ENCODE assay signal across 18 cellular contexts in genomic region chr16:86496929-86497381, GRCh38. TPM values are rescaled to one million over a fixed set of nuclear protein-coding genes. Genes with fewer than 3 reads are reported as not detected.
DNase-seq lines count a peak whose midpoint lies in the region; ATAC-seq, FAIRE-seq and TF ChIP-seq lines count a peak whose summit lies in the region.
"Had no signal": no experiment of that assay in that cellular context is flagged by ENCODE, and none has a peak within 500 bp of the region (broad histone marks: within the 10 kb centered on the region; RNA-seq: fewer than 3 reads in every experiment).

No MANE protein-coding gene starts in this region.

- no peaks in the 10 kb centered on the region for H3K9me3 Mint-ChIP-seq in activated CD8-positive, alpha-beta memory T cell treated with anti-CD3 and anti-CD28 coated beads, Interleukin-2, amount 10 ng/mL, durations not matched to agents 7 days and 5 days (ENCODE audit: low read depth)
- H3K9me3 Mint-ChIP-seq: activated naive CD4-positive, alpha-beta T cell treated with anti-CD3 and anti-CD28 coated beads, Interleukin-2, amount 50 U/mL, for 72 hours; effector memory CD8-positive, alpha-beta T cell; HFFc6 had no signal

- no peaks in the 10 kb centered on the region for H3K4me1 Mint-ChIP-seq in activated CD8-positive, alpha-beta memory T cell treated with anti-CD3 and anti-CD28 coated beads, Interleukin-2, amount 10 ng/mL, durations not matched to agents 7 days and 5 days

- no peaks in the 10 kb centered on the region for H3K9me2 ChIP-seq in GM23248 (ENCODE audit: insufficient read depth)

- H3K4me3 ChIP-seq in endothelial cell of umbilical vein (replicated peaks in 1 of 3; ENCODE audit: insufficient read depth in 1 of 3, low read depth in 1 of 3, low read length in 3 of 3): no peak overlapping the region
- H3K4me3 ChIP-seq in muscle layer of colon (ENCODE audit: low read depth in 1 of 2, low read length in 2 of 2): peak overlapping the region; percentile 37 to 58
- peak overlapping the region; percentile 21 to 66 (median 34) for H3K4me3 ChIP-seq in upper lobe of left lung
- H3K4me3 ChIP-seq in right cardiac atrium (ENCODE audit: low read length): no peak overlapping the region
- H3K4me3 ChIP-seq in GM23248: no peak overlapping the region
- H3K4me3 ChIP-seq: breast epithelium, GM12878 had no signal

- intact Hi-C loops in endothelial cell of umbilical vein (cut with micrococcal nuclease) (no loop called here), right cardiac atrium (cut with DNase I) (no loop called here)

- no peaks in the 10 kb centered on the region for H3F3A ChIP-seq in GM23248 (ENCODE audit: insufficient read depth)

- no peak overlapping the region for H3K4me3 Mint-ChIP-seq in activated CD8-positive, alpha-beta memory T cell treated with anti-CD3 and anti-CD28 coated beads, Interleukin-2, amount 10 ng/mL, durations not matched to agents 7 days and 5 days
- H3K4me3 Mint-ChIP-seq: CD4-positive, alpha-beta memory T cell; effector memory CD8-positive, alpha-beta T cell; HFFc6 had no signal

- H2AFZ ChIP-seq in endothelial cell of umbilical vein (ENCODE audit: low read depth, low read length) (no peak overlapping the region), GM23248 (no peak overlapping the region)

- no peak for TF ChIP-seq EP300 in upper lobe of left lung (IDR thresholded peaks at IDR 0.05)

- H3K79me2 ChIP-seq in endothelial cell of umbilical vein (ENCODE audit: control insufficient read depth, insufficient read depth, low read length): no peaks in the 10 kb centered on the region
- no peaks in the 10 kb centered on the region for H3K79me2 ChIP-seq in GM23248 (ENCODE audit: insufficient read depth)

- DNase-seq in activated CD8-positive, alpha-beta memory T cell treated with anti-CD3 and anti-CD28 coated beads, Interleukin-2, amount 10 ng/mL, durations not matched to agents 7 days and 5 days: no peak
- DNase-seq in activated CD8-positive, alpha-beta memory T cell treated with anti-CD3 and anti-CD28 coated beads, Interleukin-2, amount 50 U/mL, for 4 hours: no peak
- DNase-seq in endothelial cell of umbilical vein (ENCODE audit: low read depth, low spot score) (no peak), upper lobe of left lung (peak in 1 of 2 donors; percentile 75), right cardiac atrium (no peak), GM23248 (no peak), NCI-H524 (lab: John Stamatoyannopoulos, UW) (no peak)
- DNase-seq: activated CD4-positive, CD25-positive, alpha-beta regulatory T cell treated with anti-CD3 and anti-CD28 coated beads, Interleukin-2, amount 50 U/mL, for 72 hours; activated T-cell treated with anti-CD3 and anti-CD28 coated beads for 4 hours; effector memory CD8-positive, alpha-beta T cell; foreskin keratinocyte; HFFc6 had no signal

- no peaks in the 10 kb centered on the region for H4K20me1 ChIP-seq in endothelial cell of umbilical vein (replicated peaks; ENCODE audit: control insufficient read depth, extremely low read depth, insufficient read depth, low read length)
- no peaks in the 10 kb centered on the region for H4K20me1 ChIP-seq in GM23248 (ENCODE audit: insufficient read depth)

- BruUV-seq in endothelial cell of umbilical vein (replicated peaks; lab: Mats Ljungman, UMichigan): no TSS peak

- no peak for ATAC-seq in activated CD8-positive, alpha-beta memory T cell treated with anti-CD3 and anti-CD28 coated beads, Interleukin-2, amount 10 ng/mL, durations not matched to agents 7 days and 5 days
- no peak for ATAC-seq in upper lobe of left lung (ENCODE audit: low FRiP score in 2 of 2)
- ATAC-seq in right cardiac atrium: no peak
- ATAC-seq: activated naive CD4-positive, alpha-beta T cell treated with anti-CD3 and anti-CD28 coated beads, Interleukin-2, amount 50 U/mL, for 72 hours; effector memory CD8-positive, alpha-beta T cell; foreskin keratinocyte; GM12878 had no signal

- in situ Hi-C loops in GM23248 (cut with MboI): no loop called here

- POLR2A ChIA-PET in endothelial cell of umbilical vein (lab: Charles Lee): no interaction called here

- no peaks in the 10 kb centered on the region for H3K4me1 ChIP-seq in endothelial cell of umbilical vein (ENCODE audit: control insufficient read depth, extremely low read depth, insufficient read depth, low read length)
- peaks cover 35% of the 10 kb centered on the region for H3K4me1 ChIP-seq in muscle layer of colon (ENCODE audit: insufficient read depth, low read length)
- peaks cover 0 to 35% (median 11%) of the 10 kb centered on the region in 4 donors for H3K4me1 ChIP-seq in upper lobe of left lung
- no peaks in the 10 kb centered on the region for H3K4me1 ChIP-seq in right cardiac atrium (ENCODE audit: control insufficient read depth, insufficient read depth, low read length)
- no peaks in the 10 kb centered on the region for H3K4me1 ChIP-seq in GM23248 (ENCODE audit: insufficient read depth)
- H3K4me1 ChIP-seq: breast epithelium, foreskin keratinocyte had no signal

- H3K27ac ChIP-seq in endothelial cell of umbilical vein (ENCODE audit: insufficient read depth, low read depth, low read length) (no peak overlapping the region), muscle layer of colon (ENCODE audit: low read depth, low read length) (peak overlapping the region; percentile 89), upper lobe of left lung (peak overlapping the region; percentile 77 to 97 (median 87)), right cardiac atrium (ENCODE audit: low read length) (no peak overlapping the region), GM23248 (no peak overlapping the region)
- H3K27ac ChIP-seq: breast epithelium, foreskin keratinocyte had no signal

- H3K9me1 ChIP-seq in endothelial cell of umbilical vein (replicated peaks; ENCODE audit: control insufficient read depth, extremely low read depth, insufficient read depth, low read length): no peaks in the 10 kb centered on the region

- no peak for FAIRE-seq in endothelial cell of umbilical vein (lab: Jason Lieb, UNC)
- FAIRE-seq: GM12878, urothelium cell line had no signal

- H3K9ac ChIP-seq in endothelial cell of umbilical vein (replicated peaks; ENCODE audit: extremely low read depth, insufficient read depth, low read length) (no peak overlapping the region), muscle layer of colon (ENCODE audit: low read length) (peak overlapping the region; percentile 86), GM23248 (no peak overlapping the region)

- no peaks in the 10 kb centered on the region for H3K9me3 ChIP-seq in endothelial cell of umbilical vein (replicated peaks; ENCODE audit: control insufficient read depth, insufficient read depth, low read length)
- no peaks in the 10 kb centered on the region for H3K9me3 ChIP-seq in muscle layer of colon (ENCODE audit: low read length)
- H3K9me3 ChIP-seq in upper lobe of left lung: no peaks in the 10 kb centered on the region
- no peaks in the 10 kb centered on the region for H3K9me3 ChIP-seq in right cardiac atrium (ENCODE audit: control insufficient read depth, low read length)
- no peaks in the 10 kb centered on the region for H3K9me3 ChIP-seq in GM23248 (ENCODE audit: low read depth)
- H3K9me3 ChIP-seq: breast epithelium had no signal

- H3K36me3 Mint-ChIP-seq in activated CD8-positive, alpha-beta memory T cell treated with anti-CD3 and anti-CD28 coated beads, Interleukin-2, amount 10 ng/mL, durations not matched to agents 7 days and 5 days: no peaks in the 10 kb centered on the region
- H3K36me3 Mint-ChIP-seq: activated naive CD4-positive, alpha-beta T cell treated with anti-CD3 and anti-CD28 coated beads, Interleukin-2, amount 50 U/mL, for 72 hours; CD4-positive, alpha-beta memory T cell had no signal

- H3K27me3 Mint-ChIP-seq in activated CD8-positive, alpha-beta memory T cell treated with anti-CD3 and anti-CD28 coated beads, Interleukin-2, amount 10 ng/mL, durations not matched to agents 7 days and 5 days: peaks cover 83% of the 10 kb centered on the region

- H3K27me3 ChIP-seq in endothelial cell of umbilical vein (ENCODE audit: control insufficient read depth in 2 of 2, insufficient read depth in 2 of 2, low read length in 2 of 2) (peaks cover 90 to 95% of the 10 kb centered on the region in 2 experiments), muscle layer of colon (ENCODE audit: control insufficient read depth in 1 of 2, insufficient read depth in 2 of 2, low read length in 2 of 2) (peaks cover 0 to 8% of the 10 kb centered on the region in 2 donors), upper lobe of left lung (peaks cover 0 to 57% (median 24%) of the 10 kb centered on the region in 4 donors), right cardiac atrium (ENCODE audit: control insufficient read depth, insufficient read depth) (peaks cover 4% of the 10 kb centered on the region), GM23248 (replicated peaks; ENCODE audit: insufficient read depth) (peaks cover 97% of the 10 kb centered on the region)

- H3K36me3 ChIP-seq in endothelial cell of umbilical vein (ENCODE audit: control insufficient read depth in 2 of 2, extremely low read depth in 1 of 2, insufficient read depth in 2 of 2, low read length in 2 of 2) (no peaks in the 10 kb centered on the region), muscle layer of colon (ENCODE audit: insufficient read depth, low read length) (no peaks in the 10 kb centered on the region), upper lobe of left lung (peaks cover 0 to 3% (median 0%) of the 10 kb centered on the region in 4 donors), GM23248 (ENCODE audit: low read depth) (no peaks in the 10 kb centered on the region)
- H3K36me3 ChIP-seq: breast epithelium had no signal

- CTCF ChIA-PET in activated CD8-positive, alpha-beta memory T cell treated with anti-CD3 and anti-CD28 coated beads, Interleukin-2, amount 10 ng/mL, durations not matched to agents 7 days and 5 days (lab: Charles Lee): no interaction called here
- CTCF ChIA-PET in endothelial cell of umbilical vein (lab: Charles Lee): no interaction called here

- dilution Hi-C loops in endothelial cell of umbilical vein (cut with MboI; ENCODE audit: extremely low pct_ligation_motif_present, low sequenced_read_pairs): no loop called here

- TF ChIP-seq CTCF in endothelial cell of umbilical vein (IDR thresholded peaks at IDR 0.05; ENCODE audit: extremely low read depth in 1 of 2, insufficient read depth in 1 of 2, low read depth in 1 of 2, low read length in 2 of 2): no peak
- TF ChIP-seq CTCF in upper lobe of left lung (IDR thresholded peaks at IDR 0.05): no peak

- 9 to 15% methylated on average over 33 to 34 of the region's 34 CpGs for WGBS in upper lobe of left lung, 2 donors
- WGBS in right cardiac atrium: 5% methylated on average over 34 of the region's 34 CpGs
- 6 to 9% methylated on average over 31 to 34 of the region's 34 CpGs for WGBS in GM23248 (ENCODE audit: low coverage in 1 of 2, low lambda C conversion rate in 2 of 2, missing lambda C conversion rate in 2 of 2), 2 experiments

- TF ChIP-seq POLR2A in endothelial cell of umbilical vein (IDR thresholded peaks at IDR 0.05; ENCODE audit: low read depth, low read length) (no peak), upper lobe of left lung (IDR thresholded peaks at IDR 0.05) (no peak)

- H3K4me2 ChIP-seq in endothelial cell of umbilical vein (ENCODE audit: insufficient read depth, low read length) (no peak overlapping the region), GM23248 (ENCODE audit: unreplicated experiment) (no peak overlapping the region)

- H3K27ac Mint-ChIP-seq in activated CD8-positive, alpha-beta memory T cell treated with anti-CD3 and anti-CD28 coated beads, Interleukin-2, amount 10 ng/mL, durations not matched to agents 7 days and 5 days: peak overlapping the region; percentile 46
- H3K27ac Mint-ChIP-seq: CD4-positive, alpha-beta memory T cell; effector memory CD8-positive, alpha-beta T cell; HFFc6 had no signal

RNA-seq across cellular contexts. Expression of gene FOXF1, which starts 13.4 kb away (rescaled TPM):
- total RNA-seq in activated CD8-positive, alpha-beta memory T cell treated with anti-CD3 and anti-CD28 coated beads, Interleukin-2, amount 10 ng/mL, durations not matched to agents 7 days and 5 days: not detected
- 1.1 and 2.2 TPM in 2 replicates for total RNA-seq in endothelial cell of umbilical vein
- polyA plus RNA-seq in endothelial cell of umbilical vein: 1.0 and 1.4 TPM in 2 replicates
- polyA plus RNA-seq in endothelial cell of umbilical vein (2011; cell fraction: cytosol; rRNA removed): 0.97 and 1.2 TPM in 2 replicates
- polyA plus RNA-seq in endothelial cell of umbilical vein (2011; cell fraction: nucleus; rRNA removed): 1.6 and 2.3 TPM in 2 replicates
- polyA plus RNA-seq in endothelial cell of umbilical vein (2012): 0.34 and 0.79 TPM in 2 replicates
- polyA minus RNA-seq in endothelial cell of umbilical vein: 0.49 and 0.81 TPM in 2 replicates
- polyA minus RNA-seq in endothelial cell of umbilical vein (2011; cell fraction: cytosol; rRNA and poly(A)+ RNA removed): 3.5 TPM
- polyA minus RNA-seq in endothelial cell of umbilical vein (2011; cell fraction: nucleus; rRNA and poly(A)+ RNA removed): 1.0 and 1.5 TPM in 2 replicates
- 10 to 100 TPM in 5 of 6 donors, 1 to 10 TPM in 1; 6.3 to 73.6 (median 24.5) TPM for total RNA-seq in upper lobe of left lung
- total RNA-seq in right cardiac atrium: under 1 TPM; 0.14 to 0.71 (median 0.28) TPM
- polyA plus RNA-seq in right cardiac atrium: 0.84 TPM
- 1.5 and 4.0 TPM in 2 replicates for total RNA-seq in GM23248 (2014; rRNA removed; shearing (Covaris generic))
- polyA plus RNA-seq in GM23248 (2016; fragmentation: Nextera tagmentation; extraction: Ambion mirVana): 4.2 and 4.6 TPM in 2 replicates
- total RNA-seq: activated naive CD4-positive, alpha-beta T cell treated with anti-CD3 and anti-CD28 coated beads, Interleukin-2, amount 50 U/mL, for 72 hours; CD4-positive, alpha-beta memory T cell; foreskin keratinocyte; GM12878 had no signal
- polyA plus RNA-seq: CD4-positive, alpha-beta memory T cell; foreskin keratinocyte had no signal

RNA-seq across cellular contexts. Expression of gene MTHFSD, which starts 58.1 kb away (rescaled TPM):
- 10 to 100 TPM; 23.2 to 25.3 TPM for total RNA-seq in activated CD8-positive, alpha-beta memory T cell treated with anti-CD3 and anti-CD28 coated beads, Interleukin-2, amount 10 ng/mL, durations not matched to agents 7 days and 5 days
- total RNA-seq in endothelial cell of umbilical vein (21.1 and 23.2 TPM in 2 replicates), upper lobe of left lung (10 to 100 TPM; 13.8 to 39.8 (median 22.0) TPM), right cardiac atrium (10 to 100 TPM in 3 of 4 donors, 1 to 10 TPM in 1; 9.0 to 14.7 (median 12.5) TPM)
- polyA plus RNA-seq in endothelial cell of umbilical vein (16.7 and 17.8 TPM in 2 replicates), right cardiac atrium (8.8 TPM), GM23248 (2016; fragmentation: Nextera tagmentation; extraction: Ambion mirVana) (12.4 and 14.0 TPM in 2 replicates)
- 6.9 and 9.6 TPM in 2 replicates for polyA plus RNA-seq in endothelial cell of umbilical vein (2011; cell fraction: cytosol; rRNA removed)
- 67.5 and 76.2 TPM in 2 replicates for polyA plus RNA-seq in endothelial cell of umbilical vein (2011; cell fraction: nucleus; rRNA removed)
- polyA plus RNA-seq in endothelial cell of umbilical vein (2012): 17.6 and 21.9 TPM in 2 replicates
- 20.2 and 21.4 TPM in 2 replicates for polyA minus RNA-seq in endothelial cell of umbilical vein
- polyA minus RNA-seq in endothelial cell of umbilical vein (2011; cell fraction: cytosol; rRNA and poly(A)+ RNA removed): 7.2 TPM
- 27.4 and 36.6 TPM in 2 replicates for polyA minus RNA-seq in endothelial cell of umbilical vein (2011; cell fraction: nucleus; rRNA and poly(A)+ RNA removed)
- 12.9 and 14.0 TPM in 2 replicates for total RNA-seq in GM23248 (2014; rRNA removed; shearing (Covaris generic))

Comparison
In these comparisons a context has a peak if more than half of its experiments do, and no peak if none do; other contexts are left out.
1. H3K27ac ChIP-seq: peak in muscle layer of colon (single experiment) and upper lobe of left lung (4 of 4); none in endothelial cell of umbilical vein (single experiment), right cardiac atrium (single experiment) and GM23248 (single experiment).
2. H3K4me3 ChIP-seq: peak in muscle layer of colon (2 of 2) and upper lobe of left lung (4 of 4); none in endothelial cell of umbilical vein (0 of 3), right cardiac atrium (single experiment) and GM23248 (single experiment).